In the genomic region with DNA sequence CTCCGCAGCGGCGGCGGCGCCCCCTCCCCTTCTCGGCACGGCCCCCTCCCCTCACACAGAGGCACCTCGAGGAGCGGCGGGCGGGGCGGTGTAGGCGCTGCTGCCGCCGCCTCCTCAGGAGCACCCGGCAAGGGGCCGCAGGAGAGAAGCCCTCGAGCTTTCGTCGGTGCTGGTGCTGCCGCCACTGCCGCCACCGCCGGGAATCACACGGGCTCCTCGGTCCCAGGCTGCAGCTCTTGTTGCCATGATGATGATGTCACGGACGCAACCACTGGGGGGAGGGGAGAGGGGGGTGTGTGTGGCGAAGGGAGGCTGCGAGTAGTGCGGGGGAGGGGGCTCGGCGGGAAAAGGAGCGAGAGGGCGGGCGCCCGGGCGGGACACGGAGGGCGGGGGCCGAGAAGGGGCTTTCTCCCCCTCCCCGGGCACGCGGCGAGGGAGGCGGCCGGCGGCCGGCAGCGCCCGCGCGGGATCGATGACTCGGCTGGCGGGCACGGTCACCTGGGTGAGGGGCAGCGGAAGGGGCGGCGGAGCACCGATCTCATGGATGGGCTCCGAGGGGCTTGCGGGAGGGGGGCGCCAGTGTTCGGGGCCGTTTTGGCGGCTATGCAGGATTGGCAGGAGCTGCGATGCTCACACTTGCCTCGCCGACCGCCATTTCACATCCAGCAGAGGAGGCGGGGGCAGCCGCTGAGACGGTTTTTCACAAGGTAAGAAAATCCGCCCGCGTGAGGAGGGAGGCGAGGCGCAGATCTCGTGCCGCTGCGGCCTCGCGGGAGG, we compare ENCODE assay signal across 8 cellular contexts. TPM values are rescaled to one million over a fixed set of nuclear protein-coding genes. Genes with fewer than 3 reads are reported as not detected.
DNase-seq lines count a peak whose midpoint lies in the region; ATAC-seq and TF ChIP-seq lines count a peak whose summit lies in the region.

A gene with protein sequence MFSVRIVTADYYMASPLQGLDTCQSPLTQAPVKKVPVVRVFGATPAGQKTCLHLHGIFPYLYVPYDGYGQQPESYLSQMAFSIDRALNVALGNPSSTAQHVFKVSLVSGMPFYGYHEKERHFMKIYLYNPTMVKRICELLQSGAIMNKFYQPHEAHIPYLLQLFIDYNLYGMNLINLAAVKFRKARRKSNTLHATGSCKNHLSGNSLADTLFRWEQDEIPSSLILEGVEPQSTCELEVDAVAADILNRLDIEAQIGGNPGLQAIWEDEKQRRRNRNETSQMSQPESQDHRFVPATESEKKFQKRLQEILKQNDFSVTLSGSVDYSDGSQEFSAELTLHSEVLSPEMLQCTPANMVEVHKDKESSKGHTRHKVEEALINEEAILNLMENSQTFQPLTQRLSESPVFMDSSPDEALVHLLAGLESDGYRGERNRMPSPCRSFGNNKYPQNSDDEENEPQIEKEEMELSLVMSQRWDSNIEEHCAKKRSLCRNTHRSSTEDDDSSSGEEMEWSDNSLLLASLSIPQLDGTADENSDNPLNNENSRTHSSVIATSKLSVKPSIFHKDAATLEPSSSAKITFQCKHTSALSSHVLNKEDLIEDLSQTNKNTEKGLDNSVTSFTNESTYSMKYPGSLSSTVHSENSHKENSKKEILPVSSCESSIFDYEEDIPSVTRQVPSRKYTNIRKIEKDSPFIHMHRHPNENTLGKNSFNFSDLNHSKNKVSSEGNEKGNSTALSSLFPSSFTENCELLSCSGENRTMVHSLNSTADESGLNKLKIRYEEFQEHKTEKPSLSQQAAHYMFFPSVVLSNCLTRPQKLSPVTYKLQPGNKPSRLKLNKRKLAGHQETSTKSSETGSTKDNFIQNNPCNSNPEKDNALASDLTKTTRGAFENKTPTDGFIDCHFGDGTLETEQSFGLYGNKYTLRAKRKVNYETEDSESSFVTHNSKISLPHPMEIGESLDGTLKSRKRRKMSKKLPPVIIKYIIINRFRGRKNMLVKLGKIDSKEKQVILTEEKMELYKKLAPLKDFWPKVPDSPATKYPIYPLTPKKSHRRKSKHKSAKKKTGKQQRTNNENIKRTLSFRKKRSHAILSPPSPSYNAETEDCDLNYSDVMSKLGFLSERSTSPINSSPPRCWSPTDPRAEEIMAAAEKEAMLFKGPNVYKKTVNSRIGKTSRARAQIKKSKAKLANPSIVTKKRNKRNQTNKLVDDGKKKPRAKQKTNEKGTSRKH (N-terminal part only) (minus strand): TSS at position 260 of the 777 bp plus-strand sequence. CDS start 330 bp downstream, outside the sequence.

- TF ChIP-seq CTCF in fibroblast of the aortic adventitia (IDR thresholded peaks at IDR 0.05; ENCODE audit: insufficient read depth, low read length) (no peak), nephron progenitor cell (IDR thresholded peaks at IDR 0.05) (no peak)

- TF ChIP-seq POLR2A in Raji (IDR thresholded peaks at IDR 0.05; ENCODE audit: insufficient read depth, low read depth, low read length): peak; percentile 60

- peaks cover 19% of the 10 kb centered on the region for H3K36me3 Mint-ChIP-seq in nephron progenitor cell (ENCODE audit: low read depth)

- peak within 1 kb of the TSS; percentile 90 for H3K4me3 ChIP-seq in fibroblast of the aortic adventitia (ENCODE audit: low read depth, low read length)

- DNase-seq in DMS53 treated with DMSO at 0.1 percent for 48 hours (lab: John Stamatoyannopoulos, UW; ENCODE audit: unreplicated experiment) (peak; percentile 44), KG1 (lab: John Stamatoyannopoulos, UW) (peak; percentile 80), fibroblast of the aortic adventitia (ENCODE audit: low read depth) (peak; percentile 82), nephron progenitor cell (peak; percentile 88)
- DNase-seq in activated T-helper 9 cell treated with anti-CD3 and anti-CD28 coated beads, Interleukin-2, amount 50 U/mL, for 16 hours (ENCODE audit: low read depth): peak; percentile 84
- peak; percentile 91 for DNase-seq in stimulated activated naive CD8-positive, alpha-beta T cell treated with anti-CD3 and anti-CD28 coated beads, Interleukin-15, amount 100 ng/mL, for 72 hours

- H3K27ac Mint-ChIP-seq in nephron progenitor cell: peak within 1 kb of the TSS; percentile 99
- peak within 1 kb of the TSS; percentile 99 to 100 for H3K27ac Mint-ChIP-seq in stimulated activated naive CD8-positive, alpha-beta T cell treated with anti-CD3 and anti-CD28 coated beads, Interleukin-15, amount 100 ng/mL, for 72 hours

- peak; percentile 37 for ATAC-seq in GM21717 (IDR thresholded peaks at IDR 0.05; ENCODE audit: unreplicated experiment)
- peak; percentile 63 for ATAC-seq in stimulated activated naive CD8-positive, alpha-beta T cell treated with anti-CD3 and anti-CD28 coated beads, Interleukin-15, amount 100 ng/mL, for 72 hours

- H3K27me3 Mint-ChIP-seq in nephron progenitor cell (ENCODE audit: low read depth, poor library complexity): no peaks in the 10 kb centered on the region
- no peaks in the 10 kb centered on the region for H3K27me3 Mint-ChIP-seq in stimulated activated naive CD8-positive, alpha-beta T cell treated with anti-CD3 and anti-CD28 coated beads, Interleukin-15, amount 100 ng/mL, for 72 hours

- H3K4me1 Mint-ChIP-seq in nephron progenitor cell: peaks cover 49% of the 10 kb centered on the region
- peaks cover 51% of the 10 kb centered on the region for H3K4me1 Mint-ChIP-seq in stimulated activated naive CD8-positive, alpha-beta T cell treated with anti-CD3 and anti-CD28 coated beads, Interleukin-15, amount 100 ng/mL, for 72 hours

- peak within 1 kb of the TSS; percentile 93 for H3K4me3 Mint-ChIP-seq in nephron progenitor cell
- peak within 1 kb of the TSS; percentile 92 to 95 for H3K4me3 Mint-ChIP-seq in stimulated activated naive CD8-positive, alpha-beta T cell treated with anti-CD3 and anti-CD28 coated beads, Interleukin-15, amount 100 ng/mL, for 72 hours

- peaks cover 6% of the 10 kb centered on the region for H3K9me3 Mint-ChIP-seq in nephron progenitor cell
- H3K9me3 Mint-ChIP-seq in stimulated activated naive CD8-positive, alpha-beta T cell treated with anti-CD3 and anti-CD28 coated beads, Interleukin-15, amount 100 ng/mL, for 72 hours: peaks cover 0 to 5% of the 10 kb centered on the region in 2 donors

RNA-seq across cellular contexts. Expression of the gene that starts here (rescaled TPM):
- 77.4 and 106 TPM in 2 replicates for total RNA-seq in fibroblast of the aortic adventitia (ENCODE audit: low replicate concordance)

Comparison
In these comparisons a context has a peak if more than half of its experiments do, and no peak if none do; other contexts are left out.
1. Peak in every context shown above with its lines: DNase-seq, ATAC-seq and H3K4me3 ChIP-seq.